In genomic region chr19:38247734-38248268, GRCh38 we compare ENCODE assay signal across 15 cellular contexts. TPM values are rescaled to one million over a fixed set of nuclear protein-coding genes. Genes with fewer than 3 reads are reported as not detected.
DNase-seq lines count a peak whose midpoint lies in the region; ATAC-seq and TF ChIP-seq lines count a peak whose summit lies in the region.
"Had no signal": no experiment of that assay in that cellular context is flagged by ENCODE, and none has a peak within 500 bp of the region (broad histone marks: within the 10 kb centered on the region; RNA-seq: fewer than 3 reads in every experiment).

No MANE protein-coding gene starts in this region.

- no peaks in the 10 kb centered on the region for H3K79me1 ChIP-seq in IMR-90 (ENCODE audit: low read depth in 1 of 2, low read length in 2 of 2)

- ATAC-seq in IMR-90 (ENCODE audit: low read depth): no peak

- peaks cover 24% of the 10 kb centered on the region for H3K4me1 ChIP-seq in IMR-90 (ENCODE audit: control insufficient read depth, insufficient read depth, low read length)
- H3K4me1 ChIP-seq in osteoblast (ENCODE audit: insufficient read depth, low read length): peaks cover 20% of the 10 kb centered on the region
- H3K4me1 ChIP-seq in tibial artery: peaks cover 0 to 91% (median 63%) of the 10 kb centered on the region in 4 donors
- peaks cover 0 to 19% of the 10 kb centered on the region in 2 donors for H3K4me1 ChIP-seq in thyroid gland

- H3K9me3 ChIP-seq in IMR-90 (ENCODE audit: control insufficient read depth, insufficient read depth, low read length) (no peaks in the 10 kb centered on the region), osteoblast (ENCODE audit: low read depth, low read length) (no peaks in the 10 kb centered on the region), tibial artery (no peaks in the 10 kb centered on the region), thyroid gland (no peaks in the 10 kb centered on the region)

- no peak overlapping the region for H4K5ac ChIP-seq in IMR-90 (ENCODE audit: low read depth, low read length)

- H3K36me3 ChIP-seq in IMR-90 (ENCODE audit: control insufficient read depth, insufficient read depth, low read length) (no peaks in the 10 kb centered on the region), osteoblast (ENCODE audit: insufficient read depth, low read length) (no peaks in the 10 kb centered on the region), tibial artery (peaks cover 4 to 16% (median 8%) of the 10 kb centered on the region in 3 donors), thyroid gland (no peaks in the 10 kb centered on the region)

- H3K27me3 ChIP-seq in IMR-90 (ENCODE audit: control insufficient read depth, insufficient read depth, low read length): no peaks in the 10 kb centered on the region
- no peaks in the 10 kb centered on the region for H3K27me3 ChIP-seq in dorsolateral prefrontal cortex
- H3K27me3 ChIP-seq in osteoblast (ENCODE audit: insufficient read depth, low read length): no peaks in the 10 kb centered on the region
- no peaks in the 10 kb centered on the region for H3K27me3 ChIP-seq in tibial artery
- no peaks in the 10 kb centered on the region for H3K27me3 ChIP-seq in thyroid gland

- TF ChIP-seq RAD21 in IMR-90 (IDR thresholded peaks at IDR 0.05; ENCODE audit: low read length): no peak

- peak overlapping the region; percentile 70 for H2AK5ac ChIP-seq in IMR-90 (ENCODE audit: low read depth, low read length)

- H3K79me2 ChIP-seq in osteoblast (ENCODE audit: insufficient read depth, low read length): no peaks in the 10 kb centered on the region

- intact Hi-C loops in IMR-90 (cut with micrococcal nuclease): no loop called here
- intact Hi-C loops in dorsolateral prefrontal cortex (cut with DNase I): no loop called here
- intact Hi-C loops in tibial artery (cut with DNase I; ENCODE audit: low total_unique reads): loop anchor here (5.0 kb wide), 1 partner anchor 140 kb away; the partner anchor contains the start of genes GGN and SPRED3
- intact Hi-C loops in thyroid gland (cut with DNase I): no loop called here

- no peak overlapping the region for H3K23ac ChIP-seq in IMR-90 (ENCODE audit: low read depth, low read length)

- TF ChIP-seq POLR2A in IMR-90 (IDR thresholded peaks at IDR 0.05; ENCODE audit: low read depth, low read length): no peak
- no peak for TF ChIP-seq POLR2A in thyroid gland (IDR thresholded peaks at IDR 0.05)

- H3K27ac ChIP-seq in IMR-90 (ENCODE audit: insufficient read depth, low read length) (no peak overlapping the region), dorsolateral prefrontal cortex (peak overlapping the region in 57 of 59 donors; percentile 17 to 100 (median 98)), osteoblast (ENCODE audit: low read depth, low read length) (no peak overlapping the region), tibial artery (peak overlapping the region; percentile 95 to 96), thyroid gland (no peak overlapping the region)

- TF ChIP-seq CTCF in IMR-90 (conservative IDR thresholded peaks at IDR 0.05; ENCODE audit: low read depth, low read length) (no peak), dorsolateral prefrontal cortex (IDR thresholded peaks at IDR 0.05 in 54 of 56, conservative IDR thresholded peaks at IDR 0.05 in 2 of 56; ENCODE audit: low read depth in 1 of 56, partially characterized antibody in 56 of 56) (no peak), osteoblast (IDR thresholded peaks at IDR 0.05; ENCODE audit: extremely low read depth, low read depth, low read length) (no peak), tibial artery (IDR thresholded peaks at IDR 0.05) (no peak), thyroid gland (IDR thresholded peaks at IDR 0.05) (no peak)

- H3K4ac ChIP-seq in IMR-90 (ENCODE audit: low read depth, low read length): no peak overlapping the region

- no peak overlapping the region for H4K8ac ChIP-seq in IMR-90 (ENCODE audit: low read depth in 2 of 2, low read length in 2 of 2)

- WGBS in IMR-90 (ENCODE audit: extremely low coverage in 2 of 2, insufficient read length in 1 of 2), 2 experiments: no CpG with 5 or more reads among the region's 9 CpGs
- 82 to 89% methylated on average over 9 of the region's 9 CpGs for WGBS in thyroid gland, 2 donors

- H2BK15ac ChIP-seq in IMR-90 (ENCODE audit: low read depth, low read length): 0 out of 3 replicates have a peak overlapping the region, but pooled peaks have one; percentile 3

- H2BK120ac ChIP-seq in IMR-90 (ENCODE audit: low read depth, low read length): no peak overlapping the region

- H3K14ac ChIP-seq in IMR-90 (replicated peaks; ENCODE audit: low read depth, low read length): no peak overlapping the region

- H3K4me2 ChIP-seq in IMR-90 (ENCODE audit: low read depth, low read length) (no peak overlapping the region), osteoblast (ENCODE audit: insufficient read depth, low read length) (no peak overlapping the region)

- dilution Hi-C loops in IMR-90 (cut with HindIII; ENCODE audit: low sequenced_read_pairs, unreplicated experiment): no loop called here

- CTCF ChIA-PET in IMR-90 (lab: Yijun Ruan, JAX): interaction anchor here (0.6 kb wide), 1 partner anchor 88 kb away, joined by 3 read pairs; no protein-coding TSS in a partner anchor

- BruUV-seq in IMR-90 (replicated peaks; lab: Mats Ljungman, UMichigan): no TSS peak

- no peak overlapping the region for H3K18ac ChIP-seq in IMR-90 (ENCODE audit: low read depth, low read length)

- in situ Hi-C loops in IMR-90 (cut with MboI; ENCODE audit: low sequenced_read_pairs): loop anchor here (25.0 kb wide), 1 partner anchor 390 kb away; the partner anchor contains the start of gene ACTN4

- H3K4me3 ChIP-seq in IMR-90 (ENCODE audit: insufficient read depth, low read depth, low read length): no peak overlapping the region
- H3K4me3 ChIP-seq in dorsolateral prefrontal cortex: no peak overlapping the region
- H3K4me3 ChIP-seq in osteoblast (ENCODE audit: insufficient read depth, low read length): no peak overlapping the region
- H3K4me3 ChIP-seq in tibial artery: no peak overlapping the region
- no peak overlapping the region for H3K4me3 ChIP-seq in thyroid gland (replicated peaks in 1 of 3)

- no peak overlapping the region for H2AK9ac ChIP-seq in IMR-90 (replicated peaks; ENCODE audit: low read depth, low read length, poor library complexity)

- H4K20me1 ChIP-seq in IMR-90 (ENCODE audit: insufficient read depth, low read length): no peaks in the 10 kb centered on the region
- H4K20me1 ChIP-seq in osteoblast (ENCODE audit: insufficient read depth, low read length): no peaks in the 10 kb centered on the region

- no peak overlapping the region for H4K91ac ChIP-seq in IMR-90 (ENCODE audit: insufficient read depth, low read depth, low read length)

- peak overlapping the region; percentile 14 for H2AFZ ChIP-seq in IMR-90 (replicated peaks; ENCODE audit: low read length, poor library complexity)
- H2AFZ ChIP-seq in osteoblast (ENCODE audit: low read length): no peak overlapping the region

- peaks cover 3% of the 10 kb centered on the region; the same call in 1 of the 2 replicates for H3K9me1 ChIP-seq in IMR-90 (ENCODE audit: insufficient read depth, low read length)

- POLR2A ChIA-PET in IMR-90 (lab: Charles Lee; ENCODE audit: unreplicated experiment): no interaction called here

- no peak overlapping the region for H2BK5ac ChIP-seq in IMR-90 (ENCODE audit: low read depth, low read length, poor library complexity, severe bottlenecking)

- H2BK20ac ChIP-seq in IMR-90 (ENCODE audit: low read depth, low read length): no peak overlapping the region

- H3K9ac ChIP-seq in IMR-90 (ENCODE audit: low read depth, low read length): no peak overlapping the region

- H3K56ac ChIP-seq in IMR-90 (ENCODE audit: extremely low read depth, insufficient read depth, low read length): no peak overlapping the region

- DNase-seq in IMR-90 (no peak), dorsolateral prefrontal cortex (peak in 2 of 10 donors; percentile 38 to 66), osteoblast (ENCODE audit: insufficient read length, low spot score, missing footprints) (peak; percentile 15), tibial artery (no peak), GDM1 (lab: John Stamatoyannopoulos, UW) (no peak), thyroid gland (no peak), NCI-H2196 treated with DMSO at 0.1 percent for 48 hours (lab: John Stamatoyannopoulos, UW; ENCODE audit: unreplicated experiment) (no peak), SW480 (ENCODE audit: low spot score) (no peak)
- DNase-seq: activated CD8-positive, alpha-beta memory T cell treated with anti-CD3 and anti-CD28 coated beads, Interleukin-2, amount 50 U/mL, for 4 hours; activated naive CD4-positive, alpha-beta T cell treated with anti-CD3 and anti-CD28 coated beads, Interleukin-2, amount 50 U/mL, for 16 hours; CD4-positive, CD25-positive, alpha-beta regulatory T cell; central memory CD4-positive, alpha-beta T cell; mammary epithelial cell; NCI-H1694 treated with DMSO at 0.1 percent for 48 hours; NCI-H510A had no signal

RNA-seq across cellular contexts. Expression of gene PPP1R14A, which starts 8.4 kb away (rescaled TPM):
- total RNA-seq in IMR-90 (2012; rRNA removed) (not detected in 2 replicates), dorsolateral prefrontal cortex (100 to 1,000 TPM in 57 of 120 experiments, 10 to 100 TPM in 63; 17.4 to 465 (median 98.7) TPM), osteoblast (0.72 and 1.2 TPM in 2 replicates), thyroid gland (10 to 100 TPM in 1 of 4 donors, 1 to 10 TPM in 3; 2.8 to 11.9 (median 4.3) TPM)
- polyA plus RNA-seq in IMR-90 (2012; rRNA removed): 0.84 and 2.0 TPM in 2 replicates
- 5.4 and 10.2 TPM in 2 replicates for polyA plus RNA-seq in IMR-90 (2012; cell fraction: cytosol; rRNA removed)
- polyA plus RNA-seq in IMR-90 (2012; cell fraction: nucleus; rRNA removed; ENCODE audit: low replicate concordance): 2.1 and 3.5 TPM in 2 replicates
- polyA plus RNA-seq: CD4-positive, CD25-positive, alpha-beta regulatory T cell had no signal

RNA-seq across cellular contexts. Expression of gene SPINT2, which starts 16.6 kb away (rescaled TPM):
- 0.28 and 0.54 TPM in 2 replicates for total RNA-seq in IMR-90 (2012; rRNA removed)
- polyA plus RNA-seq in IMR-90 (2012; rRNA removed): 1.2 and 2.2 TPM in 2 replicates
- 1.2 and 1.8 TPM in 2 replicates for polyA plus RNA-seq in IMR-90 (2012; cell fraction: cytosol; rRNA removed)
- polyA plus RNA-seq in IMR-90 (2012; cell fraction: nucleus; rRNA removed; ENCODE audit: low replicate concordance): 1.2 and 1.3 TPM in 2 replicates
- total RNA-seq in dorsolateral prefrontal cortex: 100 to 1,000 TPM in 44 of 120 experiments, 10 to 100 TPM in 76; 41.9 to 135 (median 92.4) TPM
- 1.8 and 2.2 TPM in 2 replicates for total RNA-seq in osteoblast
- total RNA-seq in thyroid gland: 1,000 to 10,000 TPM in 1 of 4 donors, 100 to 1,000 TPM in 3; 424 to 1,529 (median 712) TPM

RNA-seq across cellular contexts. Expression of gene DPF1, which starts 23.8 kb away (rescaled TPM):
- total RNA-seq in IMR-90 (2012; rRNA removed): 3.2 and 4.2 TPM in 2 replicates
- 5.5 and 6.3 TPM in 2 replicates for polyA plus RNA-seq in IMR-90 (2012; rRNA removed)
- 3.5 and 3.9 TPM in 2 replicates for polyA plus RNA-seq in IMR-90 (2012; cell fraction: cytosol; rRNA removed)
- 9.4 and 15.8 TPM in 2 replicates for polyA plus RNA-seq in IMR-90 (2012; cell fraction: nucleus; rRNA removed; ENCODE audit: low replicate concordance)
- 10 to 100 TPM; 22.0 to 91.2 (median 57.5) TPM for total RNA-seq in dorsolateral prefrontal cortex
- 0.29 and 0.72 TPM in 2 replicates for total RNA-seq in osteoblast
- not detected for total RNA-seq in thyroid gland
- total RNA-seq: CD4-positive, CD25-positive, alpha-beta regulatory T cell had no signal
- polyA plus RNA-seq: CD4-positive, CD25-positive, alpha-beta regulatory T cell had no signal

RNA-seq across cellular contexts. Expression of gene C19orf33, which starts 56.2 kb away (rescaled TPM):
- 1.4 TPM in 1 of 2 replicates, not detected in the other for total RNA-seq in IMR-90 (2012; rRNA removed)
- 0.80 and 0.96 TPM in 2 replicates for polyA plus RNA-seq in IMR-90 (2012; rRNA removed)
- polyA plus RNA-seq in IMR-90 (2012; cell fraction: cytosol; rRNA removed): 0.44 and 3.1 TPM in 2 replicates
- polyA plus RNA-seq in IMR-90 (2012; cell fraction: nucleus; rRNA removed; ENCODE audit: low replicate concordance): not detected in 2 replicates
- 1 to 10 TPM in 38 of 120 experiments, under 1 TPM in 1, not detected in 81; 1.00 to 5.1 (median 2.0) TPM for total RNA-seq in dorsolateral prefrontal cortex
- not detected in 2 replicates for total RNA-seq in osteoblast
- total RNA-seq in thyroid gland: 10 to 100 TPM in 3 of 4 donors, not detected in 1; 16.2 to 26.3 (median 17.2) TPM
- total RNA-seq: CD4-positive, CD25-positive, alpha-beta regulatory T cell had no signal
- polyA plus RNA-seq: CD4-positive, CD25-positive, alpha-beta regulatory T cell had no signal

Comparison
In these comparisons a context has a peak if more than half of its experiments do, and no peak if none do; other contexts are left out.
1. H3K27ac ChIP-seq: peak in dorsolateral prefrontal cortex (57 of 59) and tibial artery (2 of 2); none in IMR-90 (single experiment), osteoblast (single experiment) and thyroid gland (0 of 3).
2. RNA of gene SPINT2, which starts 16.6 kb away (total RNA-seq): 424 to 1,529 TPM in thyroid gland and 41.9 to 135 TPM in dorsolateral prefrontal cortex; 1.8 to 2.2 TPM in osteoblast and 0.28 to 0.54 TPM in IMR-90; every median in the first group is over 10 times any median in the second.